In the genomic region with DNA sequence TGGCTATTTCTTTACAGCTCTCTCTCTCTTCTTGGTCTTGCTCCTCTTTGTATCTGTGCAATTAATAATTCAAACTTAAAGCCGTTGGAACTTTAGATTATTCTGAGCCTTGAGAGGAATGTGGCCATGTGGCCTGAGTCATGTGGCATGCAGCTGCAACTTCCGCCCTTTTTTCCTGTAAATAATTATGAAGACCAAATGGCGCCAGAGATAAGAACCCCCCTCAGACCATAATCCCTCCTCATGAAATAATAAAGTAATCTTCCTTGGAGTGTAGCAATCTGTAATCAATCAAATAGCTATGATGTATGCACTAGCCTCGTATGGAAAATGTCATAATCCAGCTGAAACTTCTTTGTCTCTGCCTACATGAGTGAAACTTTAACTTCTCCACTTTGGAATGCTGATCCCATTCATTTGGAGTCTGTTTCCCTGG, we compare ENCODE assay signal across 22 cellular contexts. TPM values are rescaled to one million over a fixed set of nuclear protein-coding genes. Genes with fewer than 3 reads are reported as not detected.
DNase-seq lines count a peak whose midpoint lies in the region; ATAC-seq and TF ChIP-seq lines count a peak whose summit lies in the region.
"Had no signal": no experiment of that assay in that cellular context is flagged by ENCODE, and none has a peak within 500 bp of the region (broad histone marks: within the 10 kb centered on the region; RNA-seq: fewer than 3 reads in every experiment).

No MANE protein-coding gene starts in this region.

- H3K4ac ChIP-seq in IMR-90 (ENCODE audit: low read depth, low read length): peak overlapping the region; percentile 98

- no CpG with 5 or more reads among the region's 4 CpGs for WGBS in IMR-90 (ENCODE audit: extremely low coverage in 2 of 2, insufficient read length in 1 of 2), 2 experiments

- no peak overlapping the region for H3K4me3 ChIP-seq in AG09309 (ENCODE audit: control insufficient read depth, low read depth, low read length)
- no peak overlapping the region for H3K4me3 ChIP-seq in IMR-90 (ENCODE audit: insufficient read depth, low read depth, low read length)
- H3K4me3 ChIP-seq: esophagus squamous epithelium, right lobe of liver, SK-N-MC, stomach, upper lobe of right lung had no signal

- peak; percentile 52 for DNase-seq in AG09309 (ENCODE audit: low read depth)
- peak; percentile 89 for DNase-seq in IMR-90
- peak; percentile 94 for DNase-seq in dermis blood vessel endothelial cell
- peak; percentile 65 to 92 for DNase-seq in lung microvascular endothelial cell (ENCODE audit: low read depth in 2 of 2)
- DNase-seq in NCI-H2029 treated with DMSO at 0.1 percent for 48 hours (lab: John Stamatoyannopoulos, UW): no peak
- DNase-seq in midbrain (lab: John Stamatoyannopoulos, UW): no peak
- DNase-seq in GDM1 (lab: John Stamatoyannopoulos, UW): no peak
- no peak for DNase-seq in activated T-cell treated with anti-CD3 and anti-CD28 coated beads for 4 hours
- DNase-seq: activated CD4-positive, alpha-beta T cell treated with anti-CD3 and anti-CD28 coated beads, Interleukin-2, amount 50 U/mL, for 4 hours; activated T-cell treated with anti-CD3 and anti-CD28 coated beads, Interleukin-2, amount 50 U/mL, for 24 hours; AML-193; COR-L47; esophagus squamous epithelium; GOT3; Kasumi-1; left colon; NCI-H2171; NCI-H774; right lobe of liver; stomach; upper lobe of right lung had no signal

- CTCF ChIA-PET in IMR-90 (lab: Yijun Ruan, JAX): interaction anchor here (0.6 kb wide), 2 partner anchors 17 to 22 kb away, joined by 3 to 7 read pairs; no protein-coding TSS in a partner anchor

- peak overlapping the region; percentile 91 for H2BK15ac ChIP-seq in IMR-90 (ENCODE audit: low read depth, low read length)

- H3K56ac ChIP-seq in IMR-90 (ENCODE audit: extremely low read depth, insufficient read depth, low read length): peak overlapping the region; percentile 73; the same call in 1 of the 2 replicates

- H4K8ac ChIP-seq in IMR-90 (ENCODE audit: low read depth in 2 of 2, low read length in 2 of 2): peak overlapping the region; percentile 85 to 90

- H3K79me1 ChIP-seq in IMR-90 (ENCODE audit: low read depth in 1 of 2, low read length in 2 of 2): peaks cover 15 to 25% of the 10 kb centered on the region in 2 experiments; a peak in 3 of 4 replicates

- H2AK5ac ChIP-seq in IMR-90 (ENCODE audit: low read depth, low read length): 0 out of 2 replicates have a peak overlapping the region, but pooled peaks have one; percentile 91

- no peak overlapping the region; the same call in 1 of the 2 replicates for H3K4me2 ChIP-seq in IMR-90 (ENCODE audit: low read depth, low read length)

- peak overlapping the region; percentile 92 for H3K27ac ChIP-seq in IMR-90 (ENCODE audit: insufficient read depth, low read length)
- H3K27ac ChIP-seq: esophagus squamous epithelium, right lobe of liver, SK-N-MC, stomach, upper lobe of right lung had no signal

- H2BK20ac ChIP-seq in IMR-90 (ENCODE audit: low read depth, low read length): peak overlapping the region; percentile 99

- BruUV-seq in IMR-90 (replicated peaks; lab: Mats Ljungman, UMichigan): no TSS peak

- H2AK9ac ChIP-seq in IMR-90 (replicated peaks; ENCODE audit: low read depth, low read length, poor library complexity): peak overlapping the region; percentile 29

- H3K4me1 ChIP-seq in IMR-90 (ENCODE audit: control insufficient read depth, insufficient read depth, low read length): peaks cover 23% of the 10 kb centered on the region
- H3K4me1 ChIP-seq: esophagus squamous epithelium, right lobe of liver had no signal

- no peak for TF ChIP-seq POLR2A in IMR-90 (IDR thresholded peaks at IDR 0.05; ENCODE audit: low read depth, low read length)

- H3K23ac ChIP-seq in IMR-90 (ENCODE audit: low read depth, low read length): peak overlapping the region; percentile 96

- peaks cover 1% of the 10 kb centered on the region; the same call in 1 of the 2 replicates for H3K36me3 ChIP-seq in IMR-90 (ENCODE audit: control insufficient read depth, insufficient read depth, low read length)
- H3K36me3 ChIP-seq: esophagus squamous epithelium, right lobe of liver, stomach, upper lobe of right lung had no signal

- in situ Hi-C loops in IMR-90 (cut with MboI; ENCODE audit: low sequenced_read_pairs): no loop called here

- peaks cover 17% of the 10 kb centered on the region for H3K9me1 ChIP-seq in IMR-90 (ENCODE audit: insufficient read depth, low read length)

- H2AFZ ChIP-seq in IMR-90 (replicated peaks; ENCODE audit: low read length, poor library complexity): no peak overlapping the region

- H2BK120ac ChIP-seq in IMR-90 (ENCODE audit: low read depth, low read length): peak overlapping the region; percentile 99

- peak overlapping the region; percentile 95 for H4K91ac ChIP-seq in IMR-90 (ENCODE audit: insufficient read depth, low read depth, low read length)

- H4K20me1 ChIP-seq in IMR-90 (ENCODE audit: insufficient read depth, low read length): no peaks in the 10 kb centered on the region

- TF ChIP-seq CTCF in AG09309 (IDR thresholded peaks at IDR 0.05; ENCODE audit: control insufficient read depth, insufficient read depth, low read depth, low read length, missing control alignments) (no peak), IMR-90 (conservative IDR thresholded peaks at IDR 0.05; ENCODE audit: low read depth, low read length) (no peak)

- dilution Hi-C loops in IMR-90 (cut with HindIII; ENCODE audit: low sequenced_read_pairs, unreplicated experiment): no loop called here

- POLR2A ChIA-PET in IMR-90 (lab: Charles Lee; ENCODE audit: unreplicated experiment): interaction anchor here (0.5 to 1.0 kb wide), 2 partner anchors 13 to 30 kb away, joined by 3 read pairs; no protein-coding TSS in a partner anchor

- no peak for TF ChIP-seq RAD21 in IMR-90 (IDR thresholded peaks at IDR 0.05; ENCODE audit: low read length)

- H3K14ac ChIP-seq in IMR-90 (replicated peaks; ENCODE audit: low read depth, low read length): peak overlapping the region; percentile 96

- peak overlapping the region; percentile 69 for H2BK5ac ChIP-seq in IMR-90 (ENCODE audit: low read depth, low read length, poor library complexity, severe bottlenecking)

- H3K27me3 ChIP-seq in IMR-90 (ENCODE audit: control insufficient read depth, insufficient read depth, low read length): no peaks in the 10 kb centered on the region
- H3K27me3 ChIP-seq: esophagus squamous epithelium, right lobe of liver, stomach, upper lobe of right lung had no signal

- no peak overlapping the region for H3K9ac ChIP-seq in IMR-90 (ENCODE audit: low read depth, low read length)

- no peak overlapping the region; the same call in 1 of the 2 replicates for H4K5ac ChIP-seq in IMR-90 (ENCODE audit: low read depth, low read length)

- ATAC-seq in IMR-90 (ENCODE audit: low read depth): peak; percentile 78
- ATAC-seq: left colon, right lobe of liver, upper lobe of right lung had no signal

- intact Hi-C loops in IMR-90 (cut with micrococcal nuclease): loop anchor here (5.0 kb wide), 1 partner anchor 614 kb away; a partner anchor contains a TSS

- no peaks in the 10 kb centered on the region for H3K9me3 ChIP-seq in IMR-90 (ENCODE audit: control insufficient read depth, insufficient read depth, low read length)
- H3K9me3 ChIP-seq: right lobe of liver, upper lobe of right lung had no signal

- peak overlapping the region; percentile 95; the same call in 1 of the 2 replicates for H3K18ac ChIP-seq in IMR-90 (ENCODE audit: low read depth, low read length)

TF ChIP-seq in IMR-90, 13 proteins besides CTCF, POLR2A, EP300 and RAD21:
- peak; percentile 52; the same call in 1 of the 2 replicates for TF ChIP-seq FOS (IDR thresholded peaks at IDR 0.05; ENCODE audit: low read depth, low read length)
- no peak for TF ChIP-seq SMC3 (IDR thresholded peaks at IDR 0.05; ENCODE audit: low read depth, low read length)
- no peak for TF ChIP-seq CHD1 (IDR thresholded peaks at IDR 0.05; ENCODE audit: low read depth, low read length)
- TF ChIP-seq MXI1 (IDR thresholded peaks at IDR 0.05; ENCODE audit: borderline replicate concordance, low read depth, low read length): peak; percentile 46; the same call in 1 of the 2 replicates
- TF ChIP-seq, protein P1, sequence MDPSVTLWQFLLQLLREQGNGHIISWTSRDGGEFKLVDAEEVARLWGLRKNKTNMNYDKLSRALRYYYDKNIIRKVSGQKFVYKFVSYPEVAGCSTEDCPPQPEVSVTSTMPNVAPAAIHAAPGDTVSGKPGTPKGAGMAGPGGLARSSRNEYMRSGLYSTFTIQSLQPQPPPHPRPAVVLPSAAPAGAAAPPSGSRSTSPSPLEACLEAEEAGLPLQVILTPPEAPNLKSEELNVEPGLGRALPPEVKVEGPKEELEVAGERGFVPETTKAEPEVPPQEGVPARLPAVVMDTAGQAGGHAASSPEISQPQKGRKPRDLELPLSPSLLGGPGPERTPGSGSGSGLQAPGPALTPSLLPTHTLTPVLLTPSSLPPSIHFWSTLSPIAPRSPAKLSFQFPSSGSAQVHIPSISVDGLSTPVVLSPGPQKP (IDR thresholded peaks at IDR 0.05; ENCODE audit: borderline replicate concordance, low read depth, low read length): no peak
- TF ChIP-seq, protein P2, sequence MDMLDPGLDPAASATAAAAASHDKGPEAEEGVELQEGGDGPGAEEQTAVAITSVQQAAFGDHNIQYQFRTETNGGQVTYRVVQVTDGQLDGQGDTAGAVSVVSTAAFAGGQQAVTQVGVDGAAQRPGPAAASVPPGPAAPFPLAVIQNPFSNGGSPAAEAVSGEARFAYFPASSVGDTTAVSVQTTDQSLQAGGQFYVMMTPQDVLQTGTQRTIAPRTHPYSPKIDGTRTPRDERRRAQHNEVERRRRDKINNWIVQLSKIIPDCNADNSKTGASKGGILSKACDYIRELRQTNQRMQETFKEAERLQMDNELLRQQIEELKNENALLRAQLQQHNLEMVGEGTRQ (IDR thresholded peaks at IDR 0.05; ENCODE audit: low read depth, low read length): peak; percentile 95
- no peak for TF ChIP-seq MAZ (IDR thresholded peaks at IDR 0.05; ENCODE audit: borderline replicate concordance, low read depth, low read length)
- no peak for TF ChIP-seq MAFK (IDR thresholded peaks at IDR 0.05; ENCODE audit: low read depth, low read length)
- no peak for TF ChIP-seq RFX5 (IDR thresholded peaks at IDR 0.05; ENCODE audit: low read depth, low read length)
- peak; percentile 47; the same call in 1 of the 2 replicates for TF ChIP-seq BHLHE40 (IDR thresholded peaks at IDR 0.05; ENCODE audit: low read depth, low read length)
- TF ChIP-seq CEBPB (IDR thresholded peaks at IDR 0.05; ENCODE audit: low read depth, low read length): peak; percentile 82
- TF ChIP-seq RCOR1 (IDR thresholded peaks at IDR 0.05; ENCODE audit: insufficient replicate concordance, low read length): peak; percentile 34
- TF ChIP-seq NFE2L2 (IDR thresholded peaks at IDR 0.05; ENCODE audit: low read depth, low read length): no peak

RNA-seq across cellular contexts. Expression of a gene that starts 13.5 kb away (rescaled TPM):
- 115 and 151 TPM in 2 replicates for total RNA-seq in IMR-90 (2012; rRNA removed)
- 69.4 and 80.4 TPM in 2 replicates for polyA plus RNA-seq in IMR-90 (2012; rRNA removed)
- polyA plus RNA-seq in IMR-90 (2012; cell fraction: cytosol; rRNA removed): 40.7 and 86.9 TPM in 2 replicates
- 10.9 and 32.1 TPM in 2 replicates for polyA plus RNA-seq in IMR-90 (2012; cell fraction: nucleus; rRNA removed; ENCODE audit: low replicate concordance)
- total RNA-seq in dermis blood vessel endothelial cell: 91.6 and 102 TPM in 2 replicates
- total RNA-seq in lung microvascular endothelial cell: 35.9 and 41.4 TPM in 2 replicates

Comparison
In these comparisons a context has a peak if more than half of its experiments do, and no peak if none do; other contexts are left out.
1. DNase-seq: peak in AG09309 (single experiment), IMR-90 (single experiment), dermis blood vessel endothelial cell (single experiment) and lung microvascular endothelial cell (2 of 2); none in NCI-H2029 treated with DMSO at 0.1 percent for 48 hours (single experiment), midbrain (single experiment), GDM1 (single experiment) and activated T-cell treated with anti-CD3 and anti-CD28 coated beads for 4 hours (single experiment).